1 cellular context compared by ENCODE assay signal in genomic region chr2:68907923-68908253, GRCh38.
TF ChIP-seq lines count a peak whose summit lies in the region.

No MANE protein-coding gene starts in this region.

TF ChIP-seq in SK-N-SH, 30 proteins besides CTCF, POLR2A, EP300 and RAD21 (continued from another document):
- TF ChIP-seq PBX3 (IDR thresholded peaks at IDR 0.05) (no peak), NFIC (IDR thresholded peaks at IDR 0.05; ENCODE audit: borderline replicate concordance) (no peak), TEAD4 (IDR thresholded peaks at IDR 0.05; ENCODE audit: borderline replicate concordance, insufficient read depth) (no peak), SIN3A (IDR thresholded peaks at IDR 0.05; ENCODE audit: borderline replicate concordance, low read depth, low read length) (no peak)
